In the genomic region with DNA sequence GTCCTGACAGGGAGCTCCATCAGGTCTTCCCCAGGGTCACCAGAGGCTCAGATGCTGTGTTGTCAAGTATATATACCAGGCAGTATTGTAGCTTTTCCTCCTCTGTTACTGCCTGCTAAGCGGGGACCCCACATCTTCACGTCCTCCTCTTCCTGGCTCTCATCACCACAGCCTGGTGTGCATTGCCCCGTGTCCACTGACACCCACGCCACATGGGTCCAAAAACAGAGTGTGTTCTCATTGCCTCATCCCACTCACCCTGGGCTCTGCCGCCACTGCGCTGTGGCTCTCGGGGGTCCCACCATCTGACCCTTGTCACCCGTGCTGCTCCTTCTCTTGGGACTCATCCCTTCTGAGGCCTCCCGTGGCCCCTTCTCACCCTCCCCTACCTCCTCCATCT, we compare ENCODE assay signal across 1 cellular context.
TF ChIP-seq lines count a peak whose summit lies in the region.

No MANE protein-coding gene starts in this region.

TF ChIP-seq in HEK293, 187 proteins besides CTCF, POLR2A, EP300 and RAD21 (continued from another document):
- TF ChIP-seq, protein P1, sequence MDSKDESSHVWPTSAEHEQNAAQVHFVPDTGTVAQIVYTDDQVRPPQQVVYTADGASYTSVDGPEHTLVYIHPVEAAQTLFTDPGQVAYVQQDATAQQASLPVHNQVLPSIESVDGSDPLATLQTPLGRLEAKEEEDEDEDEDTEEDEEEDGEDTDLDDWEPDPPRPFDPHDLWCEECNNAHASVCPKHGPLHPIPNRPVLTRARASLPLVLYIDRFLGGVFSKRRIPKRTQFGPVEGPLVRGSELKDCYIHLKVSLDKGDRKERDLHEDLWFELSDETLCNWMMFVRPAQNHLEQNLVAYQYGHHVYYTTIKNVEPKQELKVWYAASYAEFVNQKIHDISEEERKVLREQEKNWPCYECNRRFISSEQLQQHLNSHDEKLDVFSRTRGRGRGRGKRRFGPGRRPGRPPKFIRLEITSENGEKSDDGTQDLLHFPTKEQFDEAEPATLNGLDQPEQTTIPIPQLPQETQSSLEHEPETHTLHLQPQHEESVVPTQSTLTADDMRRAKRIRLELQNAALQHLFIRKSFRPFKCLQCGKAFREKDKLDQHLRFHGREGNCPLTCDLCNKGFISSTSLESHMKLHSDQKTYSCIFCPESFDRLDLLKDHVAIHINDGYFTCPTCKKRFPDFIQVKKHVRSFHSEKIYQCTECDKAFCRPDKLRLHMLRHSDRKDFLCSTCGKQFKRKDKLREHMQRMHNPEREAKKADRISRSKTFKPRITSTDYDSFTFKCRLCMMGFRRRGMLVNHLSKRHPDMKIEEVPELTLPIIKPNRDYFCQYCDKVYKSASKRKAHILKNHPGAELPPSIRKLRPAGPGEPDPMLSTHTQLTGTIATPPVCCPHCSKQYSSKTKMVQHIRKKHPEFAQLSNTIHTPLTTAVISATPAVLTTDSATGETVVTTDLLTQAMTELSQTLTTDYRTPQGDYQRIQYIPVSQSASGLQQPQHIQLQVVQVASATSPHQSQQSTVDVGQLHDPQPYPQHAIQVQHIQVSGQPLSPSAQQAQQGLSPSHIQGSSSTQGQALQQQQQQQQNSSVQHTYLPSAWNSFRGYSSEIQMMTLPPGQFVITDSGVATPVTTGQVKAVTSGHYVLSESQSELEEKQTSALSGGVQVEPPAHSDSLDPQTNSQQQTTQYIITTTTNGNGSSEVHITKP (tag by site-specific recombination; IDR thresholded peaks at IDR 0.05), result no peak
- TF ChIP-seq ATF2 (tag by site-specific recombination; IDR thresholded peaks at IDR 0.05; ENCODE audit: low read depth), result no peak
- TF ChIP-seq REPIN1 (tag by site-specific recombination; IDR thresholded peaks at IDR 0.05; ENCODE audit: low read depth), result no peak
- TF ChIP-seq ZNF768 (tag by site-specific recombination; IDR thresholded peaks at IDR 0.05), result no peak
